Comparison of ENCODE assay signal across 24 cellular contexts in the genomic region with DNA sequence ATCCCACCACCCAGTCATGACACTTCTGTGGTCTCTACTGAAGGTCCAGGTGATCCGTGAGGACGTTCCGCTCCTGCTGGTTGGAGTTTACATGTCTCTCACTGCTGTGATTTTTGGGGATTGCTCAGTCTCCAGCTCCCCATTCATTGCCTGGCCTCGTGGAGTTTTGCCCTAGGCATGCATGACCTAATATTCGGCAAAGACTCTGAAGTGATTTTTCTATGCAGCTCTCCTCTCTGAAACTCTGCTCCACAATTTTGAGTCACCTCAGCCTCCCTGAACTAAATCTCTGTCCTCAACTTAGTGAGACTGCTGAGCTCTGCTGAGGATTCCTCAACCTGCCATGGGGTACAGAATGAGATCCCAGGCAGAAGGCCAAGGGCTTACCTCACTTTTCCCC.
"Had no signal": no experiment of that assay in that cellular context is flagged by ENCODE, and none has a peak within 500 bp of the region (broad histone marks: within the 10 kb centered on the region; RNA-seq: fewer than 3 reads in every experiment).

No MANE protein-coding gene starts in this region.

- DNase-seq: activated CD4-positive, alpha-beta T cell treated with anti-CD3 and anti-CD28 coated beads, Interleukin-2, amount 10 ng/mL, durations not matched to agents 7 days and 5 days; activated CD8-positive, alpha-beta memory T cell treated with anti-CD3 and anti-CD28 coated beads, Interleukin-2, amount 10 ng/mL, durations not matched to agents 7 days and 5 days; activated CD8-positive, alpha-beta T cell treated with anti-CD3 and anti-CD28 coated beads for 36 hours; activated gamma-delta T cell; activated naive CD4-positive, alpha-beta T cell treated with anti-CD3 and anti-CD28 coated beads, Interleukin-2, amount 50 U/mL, for 16 hours; activated naive CD8-positive, alpha-beta T cell treated with anti-CD3 and anti-CD28 coated beads, Interleukin-2, amount 50 U/mL, for 24 hours; activated T-cell treated with anti-CD3 and anti-CD28 coated beads for 4 hours; anterior cingulate cortex; endodermal cell; foreskin melanocyte; left lung; nephron progenitor cell; occipital lobe; posterior cingulate gyrus; small intestine; stimulated activated CD4-positive, alpha-beta T cell treated with anti-CD3 and anti-CD28 coated beads, Interleukin-2, amount 100 ng/mL, for 24 hours; stimulated activated naive CD8-positive, alpha-beta T cell treated with anti-CD3 and anti-CD28 coated beads, Interleukin-15, amount 100 ng/mL, for 72 hours had no signal

- H3K36me3 ChIP-seq: left lung, suprapubic skin, tibial nerve had no signal

- ATAC-seq: activated CD4-positive, CD25-positive, alpha-beta regulatory T cell treated with anti-CD3 and anti-CD28 coated beads, Interleukin-2, amount 50 U/mL, for 24 hours; activated CD8-positive, alpha-beta memory T cell treated with anti-CD3 and anti-CD28 coated beads, Interleukin-2, amount 10 ng/mL, durations not matched to agents 7 days and 5 days; activated CD8-positive, alpha-beta T cell treated with anti-CD3 and anti-CD28 coated beads for 36 hours; activated naive CD8-positive, alpha-beta T cell treated with anti-CD3 and anti-CD28 coated beads, Interleukin-2, amount 50 U/mL, for 24 hours; left lung; sciatic nerve; stimulated activated effector memory CD8-positive, alpha-beta T cell treated with anti-CD3 and anti-CD28 coated beads, Interleukin-12 subunit alpha, Interleukin-12 subunit beta, amount 100 ng/mL, for 72 hours; stimulated activated naive CD8-positive, alpha-beta T cell treated with anti-CD3 and anti-CD28 coated beads, Interleukin-15, amount 100 ng/mL, for 72 hours had no signal

- H3K27ac ChIP-seq: coronary artery, left lung, suprapubic skin, tibial nerve, VCaP had no signal

- H3K4me3 ChIP-seq: coronary artery, left lung, suprapubic skin, tibial nerve had no signal

- H3K27me3 ChIP-seq: left lung, suprapubic skin, tibial nerve had no signal

- H3K4me1 ChIP-seq: left lung, tibial nerve had no signal

- H3K9me3 ChIP-seq: left lung, suprapubic skin, tibial nerve had no signal
